Comparison of ENCODE assay signal across 20 cellular contexts in genomic region chr1:5720484-5720883, GRCh38.
"Had no signal": no experiment of that assay in that cellular context is flagged by ENCODE, and none has a peak within 500 bp of the region (broad histone marks: within the 10 kb centered on the region; RNA-seq: fewer than 3 reads in every experiment).

No MANE protein-coding gene starts in this region.

- H3K4me1 Mint-ChIP-seq: activated B cell treated with CpG ODN at 0.5 μM for 24 hours; central memory CD8-positive, alpha-beta T cell had no signal

- H3K27ac ChIP-seq: gastrocnemius medialis, pancreas, uterus had no signal

- H3K36me3 Mint-ChIP-seq: activated naive CD8-positive, alpha-beta T cell had no signal

- H3K4me3 ChIP-seq: gastrocnemius medialis, lung, pancreas, tibial nerve, uterus had no signal

- H3K27ac Mint-ChIP-seq: activated B cell treated with CpG ODN at 0.5 μM for 24 hours; activated CD8-positive, alpha-beta T cell treated with anti-CD3 and anti-CD28 coated beads, Interleukin-2, amount 10 ng/mL, durations not matched to agents 7 days and 5 days; activated naive CD8-positive, alpha-beta T cell had no signal

- H3K4me1 ChIP-seq: gastrocnemius medialis, pancreas, uterus had no signal

- ATAC-seq: activated CD8-positive, alpha-beta T cell treated with anti-CD3 and anti-CD28 coated beads, Interleukin-2, amount 10 ng/mL, durations not matched to agents 7 days and 5 days; gastrocnemius medialis; left colon; pancreas had no signal

- H3K9me3 ChIP-seq: gastrocnemius medialis, pancreas, uterus had no signal

- H3K36me3 ChIP-seq: gastrocnemius medialis, pancreas, tibial nerve, uterus had no signal

- H3K4me3 Mint-ChIP-seq: activated B cell treated with CpG ODN at 0.5 μM for 24 hours; activated CD8-positive, alpha-beta T cell treated with anti-CD3 and anti-CD28 coated beads, Interleukin-2, amount 10 ng/mL, durations not matched to agents 7 days and 5 days; activated naive CD8-positive, alpha-beta T cell; central memory CD8-positive, alpha-beta T cell had no signal

- H3K9me3 Mint-ChIP-seq: central memory CD8-positive, alpha-beta T cell had no signal

- DNase-seq: activated B cell treated with CpG ODN at 0.5 μM for 24 hours; activated CD4-positive, alpha-beta T cell treated with anti-CD3 and anti-CD28 coated beads for 48 hours; activated CD8-positive, alpha-beta T cell treated with anti-CD3 and anti-CD28 coated beads, Interleukin-2, amount 10 ng/mL, durations not matched to agents 7 days and 5 days; activated gamma-delta T cell treated with Interleukin-2 at 50 U/mL for 16 hours; amniotic stem cell; cortex of kidney; effector CD8-positive, alpha-beta T cell; gastrocnemius medialis; left colon; midbrain; pancreas; stimulated activated CD4-positive, alpha-beta T cell treated with anti-CD3 and anti-CD28 coated beads, Interleukin-4, amount 100 ng/mL, for 24 hours; stimulated activated naive CD4-positive, alpha-beta T cell; substantia nigra; T-helper 2 cell; uterus had no signal

- H3K27me3 ChIP-seq: pancreas, uterus had no signal
